Comparison of ENCODE assay signal across 11 cellular contexts in the genomic region with DNA sequence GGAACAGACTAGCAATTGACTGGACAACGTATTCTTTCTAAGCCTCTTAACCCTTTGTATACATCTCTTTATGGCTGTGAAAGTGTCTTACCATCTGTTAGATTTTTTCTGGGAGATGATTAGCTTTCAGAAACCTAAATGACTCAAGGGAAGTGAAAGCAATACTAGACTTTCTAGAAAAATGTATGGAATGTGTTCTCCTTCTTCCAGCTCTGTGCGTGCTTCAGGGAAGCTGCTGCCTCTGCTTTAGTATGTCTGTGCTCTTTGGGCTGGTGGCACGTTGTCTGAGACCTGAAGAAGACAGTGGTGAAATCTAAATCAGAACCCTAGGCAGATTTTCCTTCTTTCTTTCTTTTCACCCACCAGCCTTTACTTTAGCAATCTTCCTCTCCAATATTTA.
DNase-seq lines count a peak whose midpoint lies in the region; ATAC-seq and TF ChIP-seq lines count a peak whose summit lies in the region.
"Had no signal": no experiment of that assay in that cellular context is flagged by ENCODE, and none has a peak within 500 bp of the region (broad histone marks: within the 10 kb centered on the region; RNA-seq: fewer than 3 reads in every experiment).

No MANE protein-coding gene starts in this region.

- no peak for ATAC-seq in HG03439 (IDR thresholded peaks at IDR 0.05; ENCODE audit: unreplicated experiment)
- ATAC-seq in activated CD4-positive, CD25-positive, alpha-beta regulatory T cell treated with anti-CD3 and anti-CD28 coated beads, Interleukin-2, amount 50 U/mL, for 24 hours = no peak
- ATAC-seq: GM12878 had no signal

- H3K36me3 Mint-ChIP-seq in CD14-positive monocyte (no peaks in the 10 kb centered on the region), glutamatergic neuron (ENCODE audit: unreplicated experiment) (no peaks in the 10 kb centered on the region)
- H3K36me3 Mint-ChIP-seq: CD4-positive, alpha-beta memory T cell had no signal

- peaks cover 62% of the 10 kb centered on the region for H3K4me1 Mint-ChIP-seq in CD14-positive monocyte
- H3K4me1 Mint-ChIP-seq in glutamatergic neuron (ENCODE audit: low read depth, unreplicated experiment) = no peaks in the 10 kb centered on the region

- DNase-seq in CD14-positive monocyte (ENCODE audit: low spot score) = no peak
- DNase-seq in amniotic epithelial cell (ENCODE audit: low read depth) = peak; percentile 25
- DNase-seq in glutamatergic neuron = no peak
- no peak for DNase-seq in substantia nigra (lab: John Stamatoyannopoulos, UW)
- DNase-seq in GM10266 (ENCODE audit: extremely low spot score) = no peak
- DNase-seq: amniotic stem cell; CD4-positive, alpha-beta memory T cell had no signal

- H3K27me3 ChIP-seq in rectal smooth muscle tissue (ENCODE audit: control insufficient read depth, insufficient read depth, low read length) = no peaks in the 10 kb centered on the region

- no peaks in the 10 kb centered on the region for H3K9me3 Mint-ChIP-seq in CD14-positive monocyte
- no peaks in the 10 kb centered on the region for H3K9me3 Mint-ChIP-seq in glutamatergic neuron (ENCODE audit: unreplicated experiment)
- H3K9me3 Mint-ChIP-seq: CD4-positive, alpha-beta memory T cell had no signal

- H3K4me3 ChIP-seq in rectal smooth muscle tissue (ENCODE audit: low read length) = peak overlapping the region; percentile 2
- H3K4me3 ChIP-seq: GM12878 had no signal

- TF ChIP-seq CTCF in CD14-positive monocyte (IDR thresholded peaks at IDR 0.05) (no peak), glutamatergic neuron (IDR thresholded peaks at IDR 0.05; ENCODE audit: partially characterized antibody, unreplicated experiment) (no peak), GM10266 (IDR thresholded peaks at IDR 0.05; ENCODE audit: control insufficient read depth, insufficient read depth, low read depth, missing control alignments) (no peak)

- H3K9ac ChIP-seq in rectal smooth muscle tissue (ENCODE audit: low read length) = no peak overlapping the region

- peak overlapping the region; percentile 86 for H3K27ac ChIP-seq in rectal smooth muscle tissue (ENCODE audit: low read depth, low read length)
- H3K27ac ChIP-seq in substantia nigra (ENCODE audit: low read depth, low read length, poor library complexity, severe bottlenecking) = no peak overlapping the region

- H3K4me3 Mint-ChIP-seq in CD14-positive monocyte (no peak overlapping the region), glutamatergic neuron (ENCODE audit: unreplicated experiment) (no peak overlapping the region)
- H3K4me3 Mint-ChIP-seq: CD4-positive, alpha-beta memory T cell had no signal

- H3K27ac Mint-ChIP-seq in CD14-positive monocyte = peak overlapping the region in 4 of 7 donors; percentile 10 to 37 (median 22)
- peak overlapping the region; percentile 57 for H3K27ac Mint-ChIP-seq in glutamatergic neuron (ENCODE audit: unreplicated experiment)

- intact Hi-C loops in CD14-positive monocyte (cut with micrococcal nuclease) = loop anchor here in 1 of 2 donors (5.0 kb wide), 1 partner anchor 65 kb away; no protein-coding TSS in a partner anchor

- H3K36me3 ChIP-seq in rectal smooth muscle tissue (ENCODE audit: control insufficient read depth, insufficient read depth, low read length) = no peaks in the 10 kb centered on the region

- H3K4me1 ChIP-seq in rectal smooth muscle tissue (ENCODE audit: control insufficient read depth, insufficient read depth, low read length) = peaks cover 33% of the 10 kb centered on the region

- no peaks in the 10 kb centered on the region for H3K27me3 Mint-ChIP-seq in CD14-positive monocyte (ENCODE audit: low read depth in 3 of 3)
- H3K27me3 Mint-ChIP-seq in glutamatergic neuron (ENCODE audit: unreplicated experiment) = no peaks in the 10 kb centered on the region
- H3K27me3 Mint-ChIP-seq: CD4-positive, alpha-beta memory T cell had no signal
